ENCODE assay signal across 11 cellular contexts in the genomic region with DNA sequence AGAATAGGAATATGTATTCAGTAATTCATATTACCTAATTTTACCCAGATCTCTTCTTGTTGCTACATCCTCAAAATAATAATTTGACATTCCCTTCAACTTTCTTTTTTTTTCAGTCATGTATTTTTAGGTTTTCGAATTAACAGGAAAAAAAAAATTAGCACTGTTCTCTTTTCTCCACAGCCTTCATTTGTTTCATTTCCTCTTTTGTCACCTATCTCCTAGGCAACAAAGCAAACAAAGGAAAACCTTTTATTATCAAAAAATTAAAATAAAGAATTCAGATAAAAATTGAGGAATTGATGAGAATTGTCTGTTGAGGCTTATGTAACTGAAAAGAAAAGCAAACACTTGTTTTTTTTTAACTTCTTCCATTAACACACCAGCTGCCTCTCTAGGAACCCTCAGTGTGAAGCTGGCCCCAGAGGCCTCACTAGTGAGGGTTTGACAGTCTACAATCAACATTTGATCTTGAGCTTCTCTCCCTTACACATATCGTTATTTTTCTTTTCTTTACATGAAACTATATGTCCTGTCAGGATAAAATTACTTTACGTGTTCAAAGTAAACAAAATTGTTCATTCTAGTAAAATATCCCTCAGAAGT.
DNase-seq lines count a peak whose midpoint lies in the region; ATAC-seq and TF ChIP-seq lines count a peak whose summit lies in the region.
"Had no signal": no experiment of that assay in that cellular context is flagged by ENCODE, and none has a peak within 500 bp of the region (broad histone marks: within the 10 kb centered on the region; RNA-seq: fewer than 3 reads in every experiment).

No MANE protein-coding gene starts in this region.

- peak; percentile 34 for DNase-seq in GM10248 (ENCODE audit: extremely low spot score)
- peak; percentile 49 for DNase-seq in SKM-1 treated with dmso at 0.1 percent for 144 hours (lab: John Stamatoyannopoulos, UW; ENCODE audit: unreplicated experiment)
- no peak for DNase-seq in HAP-1 (ENCODE audit: low spot score in 2 of 2)
- no peak for DNase-seq in NCI-H1694 (lab: John Stamatoyannopoulos, UW)
- DNase-seq in NCI-H187 (lab: John Stamatoyannopoulos, UW) = no peak
- no peak for DNase-seq in activated CD4-positive, alpha-beta T cell treated with anti-CD3 and anti-CD28 coated beads for 4 hours
- DNase-seq: CD8-positive, alpha-beta T cell; T1000; trophoblast cell had no signal

- peak; percentile 76 for ATAC-seq in GM21367 (IDR thresholded peaks at IDR 0.05; ENCODE audit: unreplicated experiment)
- peak; percentile 68 for ATAC-seq in HG03175 (IDR thresholded peaks at IDR 0.05; ENCODE audit: unreplicated experiment)
- ATAC-seq: CD8-positive, alpha-beta T cell had no signal

- no peak overlapping the region for H3K4me3 ChIP-seq in HAP-1

- POLR2A ChIA-PET in GM10248 (lab: Yijun Ruan, JAX) = no interaction called here

- CTCF ChIA-PET in GM10248 (lab: Yijun Ruan, JAX) = interaction anchor here (1.1 to 1.3 kb wide), 2 partner anchors 15 to 21 kb away, joined by 3 read pairs; no protein-coding TSS in a partner anchor

- no peaks in the 10 kb centered on the region for H3K4me1 ChIP-seq in HAP-1

- TF ChIP-seq CTCF in GM10248 (IDR thresholded peaks at IDR 0.05; ENCODE audit: control extremely low read depth, extremely low read depth, low read depth, missing control alignments) = no peak

- H3K9me3 ChIP-seq in HAP-1 = no peaks in the 10 kb centered on the region

- H3K36me3 ChIP-seq in HAP-1 (replicated peaks) = no peaks in the 10 kb centered on the region

- H3K27me3 ChIP-seq in HAP-1 (ENCODE audit: low read depth) = no peaks in the 10 kb centered on the region

- in situ Hi-C loops in HAP-1 (cut with MboI; ENCODE audit: low sequenced_read_pairs) = no loop called here

Comparison
In these comparisons a context has a peak if more than half of its experiments do, and no peak if none do; other contexts are left out.
1. DNase-seq: peak in GM10248 (single experiment) and SKM-1 treated with dmso at 0.1 percent for 144 hours (single experiment); none in HAP-1 (0 of 2), NCI-H1694 (single experiment), NCI-H187 (0 of 2) and activated CD4-positive, alpha-beta T cell treated with anti-CD3 and anti-CD28 coated beads for 4 hours (0 of 2).